Comparison of ENCODE assay signal across 8 cellular contexts in the genomic region with DNA sequence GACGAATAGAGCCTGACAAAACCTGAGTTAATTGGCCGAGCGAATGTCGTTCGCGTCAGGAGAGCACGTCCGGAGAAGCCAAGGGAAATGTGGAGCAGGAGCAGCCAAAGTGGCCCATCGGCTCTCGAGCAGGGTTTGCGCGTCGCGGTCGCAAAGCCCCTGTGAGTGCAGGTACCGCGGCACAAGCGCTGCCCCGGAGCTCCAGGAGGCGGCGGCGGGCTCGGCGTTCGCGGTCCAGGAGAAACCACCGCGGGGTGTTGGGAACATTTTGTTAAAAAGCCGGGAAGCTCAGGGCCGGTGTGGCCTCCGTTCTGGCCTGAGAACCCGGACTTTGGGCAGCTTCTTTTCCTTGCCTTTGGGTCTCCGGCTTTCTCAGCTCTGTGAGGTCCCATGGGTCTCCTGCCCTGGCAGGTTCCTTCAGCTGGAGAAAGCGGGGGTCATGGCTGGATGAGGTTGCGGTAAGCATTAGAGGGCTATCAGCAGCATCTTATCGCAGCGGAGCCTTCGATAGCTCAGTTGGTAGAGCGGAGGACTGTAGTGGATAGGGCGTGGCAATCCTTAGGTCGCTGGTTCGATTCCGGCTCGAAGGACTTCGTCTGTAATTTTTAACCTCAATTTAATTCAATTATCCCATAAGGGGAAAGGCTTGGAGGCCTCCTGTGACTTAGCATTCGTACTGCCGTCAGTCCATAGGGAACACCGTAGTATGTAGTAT. TPM values are rescaled to one million over a fixed set of nuclear protein-coding genes. Genes with fewer than 3 reads are reported as not detected.
A peak's percentile ranks its signal among the peaks of the same experiment; 100 is the strongest.
DNase-seq lines count a peak whose midpoint lies in the region; ATAC-seq and TF ChIP-seq lines count a peak whose summit lies in the region.

No MANE protein-coding gene starts in this region.

- no peaks in the 10 kb centered on the region for H3K27me3 ChIP-seq in BE2C

- H3K4me3 ChIP-seq in BE2C (ENCODE audit: low read depth, low read length): peak overlapping the region; percentile 79
- H3K4me3 ChIP-seq in coronary artery: peak overlapping the region; percentile 92

- ATAC-seq in HG03439 (IDR thresholded peaks at IDR 0.05; ENCODE audit: unreplicated experiment): peak; percentile 54

- H3K9me3 ChIP-seq in BE2C: no peaks in the 10 kb centered on the region

- H3K27ac ChIP-seq in coronary artery: peak overlapping the region; percentile 87 to 98

- H3K4me1 ChIP-seq in BE2C: no peaks in the 10 kb centered on the region

- TF ChIP-seq CTCF in BE2C (IDR thresholded peaks at IDR 0.05; ENCODE audit: low read depth, low read length) (peak; percentile 39), coronary artery (IDR thresholded peaks at IDR 0.05) (peak; percentile 14)

- peaks cover 11% of the 10 kb centered on the region for H3K36me3 ChIP-seq in BE2C

- DNase-seq in BE2C: peak; percentile 91
- peak; percentile 84 for DNase-seq in GM19238 (ENCODE audit: insufficient read length, low spot score)
- peak; percentile 93 for DNase-seq in NCI-H510A treated with DMSO at 0.1 percent for 48 hours (lab: John Stamatoyannopoulos, UW)
- peak; percentile 85 to 90 for DNase-seq in activated CD4-positive, alpha-beta T cell treated with anti-CD3 and anti-CD28 coated beads for 4 hours
- peak; percentile 93 for DNase-seq in coronary artery (ENCODE audit: low spot score)
- DNase-seq in left kidney (ENCODE audit: low read depth, low spot score): peak; percentile 97
- DNase-seq in stimulated activated CD4-positive, alpha-beta T cell treated with anti-CD3 and anti-CD28 coated beads, Interleukin-2, amount 100 ng/mL, for 24 hours: peak; percentile 91 to 94

RNA-seq across cellular contexts. Expression of a gene that starts 1.0 kb away (rescaled TPM):
- polyA plus RNA-seq in BE2C (2012; ENCODE audit: insufficient read depth, insufficient read length, low read depth): 40.9 TPM

RNA-seq across cellular contexts. Expression of a gene that starts 17.7 kb away (rescaled TPM):
- 78.9 TPM for polyA plus RNA-seq in BE2C (2012; ENCODE audit: insufficient read depth, insufficient read length, low read depth)

RNA-seq across cellular contexts. Expression of a gene that starts 21.0 kb away (rescaled TPM):
- 1,823 TPM for polyA plus RNA-seq in BE2C (2012; ENCODE audit: insufficient read depth, insufficient read length, low read depth)

RNA-seq across cellular contexts. Expression of a gene that starts 28.0 kb away (rescaled TPM):
- 295 TPM for polyA plus RNA-seq in BE2C (2012; ENCODE audit: insufficient read depth, insufficient read length, low read depth)

RNA-seq across cellular contexts. Expression of a gene that starts 36.1 kb away (rescaled TPM):
- polyA plus RNA-seq in BE2C (2012; ENCODE audit: insufficient read depth, insufficient read length, low read depth): 9.2 TPM

Comparison
In these comparisons a context has a peak if more than half of its experiments do, and no peak if none do; other contexts are left out.
1. Peak in every context shown above with its lines: DNase-seq, ATAC-seq, H3K4me3 ChIP-seq and H3K27ac ChIP-seq.